ENCODE assay signal across 20 cellular contexts in genomic region chr16:89530401-89531381, GRCh38. TPM values are rescaled to one million over a fixed set of nuclear protein-coding genes. Genes with fewer than 3 reads are reported as not detected.
"Had no signal": no experiment of that assay in that cellular context is flagged by ENCODE, and none has a peak within 500 bp of the region (broad histone marks: within the 10 kb centered on the region; RNA-seq: fewer than 3 reads in every experiment).

No MANE protein-coding gene starts in this region.

- H3K9me3 ChIP-seq: esophagus squamous epithelium, lower lobe of right lung, neutrophil, spleen, thoracic aorta, tibial nerve, upper lobe of right lung, uterus had no signal

- DNase-seq: effector memory CD4-positive, alpha-beta T cell; esophagus squamous epithelium; foreskin melanocyte; left ventricle myocardium superior; lower lobe of right lung; natural killer cell; right cardiac atrium; spleen; stimulated activated CD4-positive, alpha-beta T cell treated with anti-CD3 and anti-CD28 coated beads, Interleukin-4, amount 100 ng/mL, for 4 hours; stimulated activated naive CD8-positive, alpha-beta T cell treated with anti-CD3 and anti-CD28 coated beads, Interleukin-15, Interleukin-2, amounts not matched to agents 100 U/mL and 50 U/mL, for 24 hours; upper lobe of right lung; uterus had no signal

- H3K9ac ChIP-seq: parathyroid adenoma had no signal

- H3K27me3 ChIP-seq: esophagus squamous epithelium, neutrophil, spleen, tibial nerve, upper lobe of right lung, uterus had no signal

- FAIRE-seq: keratinocyte had no signal

- H3K4me1 ChIP-seq: parathyroid adenoma, uterus had no signal

- H3K27ac ChIP-seq: coronary artery, esophagus squamous epithelium, lower lobe of right lung, parathyroid adenoma, thoracic aorta, tibial nerve, upper lobe of right lung, uterus had no signal

- ATAC-seq: left ventricle myocardium superior; lower lobe of right lung; natural killer cell; stimulated activated memory B cell treated with anti-CD40 and anti-IgM and Interleukin-4, amounts not matched to agents 10 μg/mL and 1 μg/mL and 100 μg/mL, for 72 hours; stimulated activated naive CD8-positive, alpha-beta T cell treated with anti-CD3 and anti-CD28 coated beads, Interleukin-15, Interleukin-2, amounts not matched to agents 100 U/mL and 50 U/mL, for 24 hours; upper lobe of right lung had no signal

- H3K36me3 ChIP-seq: uterus had no signal

- H2AFZ ChIP-seq: parathyroid adenoma had no signal

- H3K4me3 ChIP-seq: coronary artery, esophagus squamous epithelium, lower lobe of right lung, skin epidermis, spleen, thoracic aorta, tibial nerve, upper lobe of right lung, uterus had no signal

RNA-seq across cellular contexts. Expression of gene CPNE7, which starts 44.9 kb away (rescaled TPM):
- total RNA-seq: left ventricle myocardium superior, right cardiac atrium, thoracic aorta had no signal
- polyA plus RNA-seq: right cardiac atrium had no signal
